Comparison of ENCODE assay signal across 13 cellular contexts in genomic region chr9:114413909-114414308, GRCh38.
DNase-seq lines count a peak whose midpoint lies in the region; ATAC-seq lines count a peak whose summit lies in the region.
"Had no signal": no experiment of that assay in that cellular context is flagged by ENCODE, and none has a peak within 500 bp of the region (broad histone marks: within the 10 kb centered on the region; RNA-seq: fewer than 3 reads in every experiment).

No MANE protein-coding gene starts in this region.

- peaks cover 4% of the 10 kb centered on the region for H3K36me3 ChIP-seq in muscle layer of colon (ENCODE audit: insufficient read depth, low read length)
- H3K36me3 ChIP-seq: thyroid gland had no signal

- H3K27me3 ChIP-seq in muscle layer of colon (ENCODE audit: control insufficient read depth in 1 of 2, insufficient read depth in 2 of 2, low read length in 2 of 2) = no peaks in the 10 kb centered on the region
- H3K27me3 ChIP-seq: thyroid gland had no signal

- no peaks in the 10 kb centered on the region for H3K9me3 ChIP-seq in muscle layer of colon (ENCODE audit: low read length)
- H3K9me3 ChIP-seq: thyroid gland had no signal

- DNase-seq in AG08396 (ENCODE audit: low spot score) = peak; percentile 48
- DNase-seq in brain pericyte (ENCODE audit: low read depth, low spot score) = peak; percentile 76
- no peak for DNase-seq in NK-92 (lab: John Stamatoyannopoulos, UW; ENCODE audit: unreplicated experiment)
- no peak for DNase-seq in Ammon's horn (ENCODE audit: low spot score)
- DNase-seq: activated CD4-positive, CD25-positive, alpha-beta regulatory T cell; activated T-cell treated with anti-CD3 and anti-CD28 coated beads, Interleukin-2, amount 50 U/mL, for 72 hours; NCI-H2081 treated with DMSO at 0.1 percent for 48 hours; thyroid gland had no signal

- peaks cover 13% of the 10 kb centered on the region for H3K4me1 ChIP-seq in muscle layer of colon (ENCODE audit: insufficient read depth, low read length)
- H3K4me1 ChIP-seq: thyroid gland had no signal

- no peak overlapping the region for H3K9ac ChIP-seq in muscle layer of colon (ENCODE audit: low read length)

- ATAC-seq in HG03432 (IDR thresholded peaks at IDR 0.05; ENCODE audit: unreplicated experiment) (peak; percentile 62), HG03045 (IDR thresholded peaks at IDR 0.05; ENCODE audit: unreplicated experiment) (no peak), GM18907 (IDR thresholded peaks at IDR 0.05; ENCODE audit: unreplicated experiment) (no peak)
- ATAC-seq: activated T-cell treated with anti-CD3 and anti-CD28 coated beads, Interleukin-2, amount 50 U/mL, for 72 hours had no signal

- H3K4me3 ChIP-seq in muscle layer of colon (ENCODE audit: low read depth in 1 of 2, low read length in 2 of 2) = no peak overlapping the region
- H3K4me3 ChIP-seq: SK-N-MC, thyroid gland had no signal

- peak overlapping the region; percentile 27 for H3K27ac ChIP-seq in muscle layer of colon (ENCODE audit: low read depth, low read length)
- H3K27ac ChIP-seq: SK-N-MC, thyroid gland had no signal

Comparison
In these comparisons a context has a peak if more than half of its experiments do, and no peak if none do; other contexts are left out.
1. DNase-seq: peak in AG08396 (single experiment) and brain pericyte (single experiment); none in NK-92 (single experiment) and Ammon's horn (single experiment).